In the genomic region with DNA sequence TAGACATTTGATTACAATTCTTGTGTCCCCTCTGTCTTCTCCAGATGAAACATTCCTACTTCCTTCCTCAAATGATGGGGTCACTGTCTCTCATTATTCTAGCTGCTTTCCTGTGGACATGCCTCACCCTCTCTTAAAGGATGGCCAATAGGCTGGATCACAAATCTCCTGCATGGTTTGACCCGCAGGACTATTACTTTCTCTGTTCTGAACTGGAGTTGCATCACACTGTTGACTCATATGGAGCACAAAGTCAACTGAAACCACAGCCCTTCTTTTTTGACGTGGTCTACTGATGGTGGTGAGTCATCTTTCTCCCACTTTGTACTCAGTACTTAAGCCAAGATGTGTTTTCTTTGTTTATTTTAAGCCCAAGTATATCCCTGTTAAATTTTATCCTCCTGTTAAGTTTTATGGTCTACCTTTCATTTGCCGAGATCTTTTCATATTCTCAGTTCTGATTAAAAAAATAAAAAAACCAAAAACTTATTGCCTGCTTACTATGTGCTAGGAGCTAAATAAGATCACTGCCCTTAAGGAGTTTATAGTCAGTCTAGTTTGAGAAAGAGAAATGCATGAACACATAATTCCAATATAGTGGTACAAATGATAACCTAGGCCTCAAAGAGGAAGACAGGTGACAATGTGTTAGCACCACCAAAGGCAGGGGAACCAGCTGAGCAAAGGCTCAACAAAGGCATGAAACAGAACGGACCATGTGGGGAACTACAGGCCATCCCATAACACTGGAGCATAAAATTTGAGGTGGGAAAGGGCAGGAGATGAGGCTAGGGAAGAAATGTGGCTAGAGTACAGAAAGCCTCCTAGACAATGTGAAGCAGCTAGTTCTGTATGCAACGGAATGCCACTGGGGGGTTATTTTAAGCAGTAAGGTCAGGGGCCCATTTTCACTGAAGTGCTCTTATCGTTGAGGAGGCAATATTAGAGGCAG, we compare ENCODE assay signal across 1 cellular context.
TF ChIP-seq lines count a peak whose summit lies in the region.

No MANE protein-coding gene starts in this region.

TF ChIP-seq in K562, 482 proteins besides CTCF, POLR2A, EP300 and RAD21 (continued from another document and continues in another):
- TF ChIP-seq ZNF518B (CRISPR knock-in tag; IDR thresholded peaks at IDR 0.05) = no peak
- TF ChIP-seq SAFB2 (IDR thresholded peaks at IDR 0.05; ENCODE audit: borderline replicate concordance, low read depth, low read length, severe bottlenecking) = no peak
- TF ChIP-seq REST (CRISPR knock-in tag; IDR thresholded peaks at IDR 0.05; ENCODE audit: low read depth) = no peak
- TF ChIP-seq ZC3H4 (CRISPR knock-in tag; IDR thresholded peaks at IDR 0.05; ENCODE audit: borderline replicate concordance) = no peak
- TF ChIP-seq PCBP1 (IDR thresholded peaks at IDR 0.05; ENCODE audit: low read depth, low read length, poor library complexity, severe bottlenecking) = no peak
- peak; percentile 62; the same call in 1 of the 2 replicates for TF ChIP-seq ZEB2 (IDR thresholded peaks at IDR 0.05)
- TF ChIP-seq ATF4 (CRISPR knock-in tag; IDR thresholded peaks at IDR 0.05) = peak; percentile 96
- no peak for TF ChIP-seq SUPT5H (IDR thresholded peaks at IDR 0.05)
- no peak for TF ChIP-seq PHF20 (IDR thresholded peaks at IDR 0.05; ENCODE audit: partially characterized antibody)
- peak; percentile 23; the same call in 1 of the 2 replicates for TF ChIP-seq NCOR1 (IDR thresholded peaks at IDR 0.05)
- peak; percentile 83 for TF ChIP-seq TAF9B (IDR thresholded peaks at IDR 0.05; ENCODE audit: partially characterized antibody)
- no peak for TF ChIP-seq CBX5 (IDR thresholded peaks at IDR 0.05; ENCODE audit: borderline replicate concordance, low read depth)
- no peak; the same call in 1 of the 2 replicates for TF ChIP-seq CBFA2T3 (IDR thresholded peaks at IDR 0.05)
- TF ChIP-seq RCOR1 (IDR thresholded peaks at IDR 0.05; ENCODE audit: borderline replicate concordance in 1 of 2, low read depth in 2 of 2, low read length in 2 of 2) = peak in 1 of 2 experiments; percentile 90; a peak in 2 of 4 replicates
- TF ChIP-seq FIP1L1 (IDR thresholded peaks at IDR 0.05; ENCODE audit: low read depth, low read length, poor library complexity, severe bottlenecking) = no peak
- TF ChIP-seq CAMTA2 (CRISPR knock-in tag; conservative IDR thresholded peaks at IDR 0.05) = no peak
- TF ChIP-seq DNMT1 (IDR thresholded peaks at IDR 0.05) = no peak
- no peak for TF ChIP-seq ZBTB2 (IDR thresholded peaks at IDR 0.05)
- TF ChIP-seq MTA2 (IDR thresholded peaks at IDR 0.05; ENCODE audit: low read depth) = no peak
- no peak for TF ChIP-seq ZNF224 (CRISPR knock-in tag; IDR thresholded peaks at IDR 0.05)
- TF ChIP-seq KDM1A (IDR thresholded peaks at IDR 0.05) = peak; percentile 36 to 54
- TF ChIP-seq CSDE1 (IDR thresholded peaks at IDR 0.05) = no peak
- TF ChIP-seq, protein P1, sequence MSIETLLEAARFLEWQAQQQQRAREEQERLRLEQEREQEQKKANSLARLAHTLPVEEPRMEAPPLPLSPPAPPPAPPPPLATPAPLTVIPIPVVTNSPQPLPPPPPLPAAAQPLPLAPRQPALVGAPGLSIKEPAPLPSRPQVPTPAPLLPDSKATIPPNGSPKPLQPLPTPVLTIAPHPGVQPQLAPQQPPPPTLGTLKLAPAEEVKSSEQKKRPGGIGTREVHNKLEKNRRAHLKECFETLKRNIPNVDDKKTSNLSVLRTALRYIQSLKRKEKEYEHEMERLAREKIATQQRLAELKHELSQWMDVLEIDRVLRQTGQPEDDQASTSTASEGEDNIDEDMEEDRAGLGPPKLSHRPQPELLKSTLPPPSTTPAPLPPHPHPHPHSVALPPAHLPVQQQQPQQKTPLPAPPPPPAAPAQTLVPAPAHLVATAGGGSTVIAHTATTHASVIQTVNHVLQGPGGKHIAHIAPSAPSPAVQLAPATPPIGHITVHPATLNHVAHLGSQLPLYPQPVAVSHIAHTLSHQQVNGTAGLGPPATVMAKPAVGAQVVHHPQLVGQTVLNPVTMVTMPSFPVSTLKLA (conservative IDR thresholded peaks at IDR 0.05) = peak in 1 of 2 experiments; percentile 49; a peak in 2 of 4 replicates
- no peak for TF ChIP-seq PURB (CRISPR knock-in tag; IDR thresholded peaks at IDR 0.05; ENCODE audit: low read depth)
- TF ChIP-seq ATF3 (IDR thresholded peaks at IDR 0.05) = peak; percentile 100
- TF ChIP-seq ATF3 (CRISPR knock-in tag; conservative IDR thresholded peaks at IDR 0.05) = peak; percentile 98
- no peak for TF ChIP-seq ZNF431 (CRISPR knock-in tag; IDR thresholded peaks at IDR 0.05)
- TF ChIP-seq ZNF184 (CRISPR knock-in tag; IDR thresholded peaks at IDR 0.05) = no peak
- TF ChIP-seq ZNF561 (CRISPR knock-in tag; conservative IDR thresholded peaks at IDR 0.05) = no peak
- TF ChIP-seq RERE (CRISPR knock-in tag; IDR thresholded peaks at IDR 0.05; ENCODE audit: borderline replicate concordance) = no peak
- no peak for TF ChIP-seq PCBP2 (IDR thresholded peaks at IDR 0.05; ENCODE audit: low read depth, low read length, poor library complexity, severe bottlenecking)
- TF ChIP-seq ZNF695 (CRISPR knock-in tag; IDR thresholded peaks at IDR 0.05) = 0 out of 2 replicates have a peak, but pooled peaks have one; percentile 55
- TF ChIP-seq SOX6 (IDR thresholded peaks at IDR 0.05) = peak; percentile 84
- peak; percentile 91; the same call in 1 of the 2 replicates for TF ChIP-seq ESRRA (IDR thresholded peaks at IDR 0.05; ENCODE audit: borderline replicate concordance, low read depth)
- no peak for TF ChIP-seq ZNF12 (CRISPR knock-in tag; IDR thresholded peaks at IDR 0.05)
- TF ChIP-seq KDM4B (IDR thresholded peaks at IDR 0.05; ENCODE audit: borderline replicate concordance in 2 of 2, low read depth in 1 of 2) = no peak
- no peak for TF ChIP-seq CBX2 (IDR thresholded peaks at IDR 0.05; ENCODE audit: insufficient read depth, low read length, poor library complexity, severe bottlenecking)
- TF ChIP-seq HOXB6 (CRISPR knock-in tag; IDR thresholded peaks at IDR 0.05; ENCODE audit: borderline replicate concordance) = no peak
- no peak for TF ChIP-seq RBFOX2 (IDR thresholded peaks at IDR 0.05; ENCODE audit: low read depth, low read length)
- no peak for TF ChIP-seq NUFIP1 (IDR thresholded peaks at IDR 0.05; ENCODE audit: partially characterized antibody)
- no peak for TF ChIP-seq ZBTB8A (IDR thresholded peaks at IDR 0.05; ENCODE audit: partially characterized antibody)
- TF ChIP-seq TBL1XR1 (IDR thresholded peaks at IDR 0.05; ENCODE audit: low read length in 2 of 2) = peak in 1 of 2 experiments; percentile 63; a peak in 2 of 4 replicates
- TF ChIP-seq ZNF436 (CRISPR knock-in tag; IDR thresholded peaks at IDR 0.05) = no peak
